15 cellular contexts compared by ENCODE assay signal in genomic region chr14:101412741-101413140, GRCh38.
"Had no signal": no experiment of that assay in that cellular context is flagged by ENCODE, and none has a peak within 500 bp of the region (broad histone marks: within the 10 kb centered on the region; RNA-seq: fewer than 3 reads in every experiment).

No MANE protein-coding gene starts in this region.

- H3K27ac Mint-ChIP-seq: activated B cell treated with CpG ODN at 0.5 μM for 24 hours; activated T-helper 2 cell treated with anti-CD3 and anti-CD28 coated beads, Interferon-gamma antibody, Interleukin-2, Interleukin-4, amounts not matched to agents 10 μg/mL and 5 μg/mL and 100 μg/mL, durations not matched to agents 14 hours and 24 hours and 36 hours; nephron; T-helper 17 cell had no signal

- H3K4me3 Mint-ChIP-seq: activated B cell treated with CpG ODN at 0.5 μM for 24 hours, nephron, T-helper 17 cell had no signal

- H3K9me3 Mint-ChIP-seq: activated T-helper 2 cell treated with anti-CD3 and anti-CD28 coated beads, Interferon-gamma antibody, Interleukin-2, Interleukin-4, amounts not matched to agents 10 μg/mL and 5 μg/mL and 100 μg/mL, durations not matched to agents 14 hours and 24 hours and 36 hours had no signal

- ATAC-seq: T-helper 17 cell had no signal

- DNase-seq: activated B cell treated with CpG ODN at 0.5 μM for 24 hours; activated CD4-positive, alpha-beta T cell treated with anti-CD3 and anti-CD28 coated beads, Interleukin-2, amount 50 U/mL, for 1 hour; activated naive CD4-positive, alpha-beta T cell treated with anti-CD3 and anti-CD28 coated beads, Interleukin-2, amount 50 U/mL, for 16 hours; amniotic stem cell; brain microvascular endothelial cell; cerebellar nuclear complex; dermis blood vessel endothelial cell; hypothalamus; occipital lobe; stimulated activated CD4-positive, alpha-beta T cell treated with anti-CD3 and anti-CD28 coated beads, Interleukin-15, amount 100 ng/mL, for 24 hours; stimulated activated CD4-positive, alpha-beta T cell treated with anti-CD3 and anti-CD28 coated beads, Interleukin-4, amount 100 ng/mL, for 24 hours; stomach; T-helper 17 cell had no signal
